Comparison of ENCODE assay signal across 8 cellular contexts in genomic region chr19:4474504-4475136, GRCh38. TPM values are rescaled to one million over a fixed set of nuclear protein-coding genes. Genes with fewer than 3 reads are reported as not detected.
A peak's percentile ranks its signal among the peaks of the same experiment; 100 is the strongest.
DNase-seq lines count a peak whose midpoint lies in the region; ATAC-seq and TF ChIP-seq lines count a peak whose summit lies in the region.

No MANE protein-coding gene starts in this region.

- H3K4me1 ChIP-seq in upper lobe of right lung (peaks cover 22% of the 10 kb centered on the region), psoas muscle (peaks cover 4% of the 10 kb centered on the region), spleen (peaks cover 17 to 42% (median 33%) of the 10 kb centered on the region in 6 donors)

- in situ Hi-C loops in brain microvascular endothelial cell (cut with HindIII; ENCODE audit: low pct_ligation_motif_present, low sequenced_read_pairs): no loop called here

- intact Hi-C loops in upper lobe of right lung (cut with DNase I) (no loop called here), psoas muscle (cut with DNase I) (no loop called here), spleen (cut with DNase I; ENCODE audit: low total_unique reads) (no loop called here)

- H3K27ac ChIP-seq in 22Rv1: 0 out of 2 replicates have a peak overlapping the region, but pooled peaks have one; percentile 90
- H3K27ac ChIP-seq in brain microvascular endothelial cell: no peak overlapping the region
- no peak overlapping the region for H3K27ac ChIP-seq in upper lobe of right lung
- H3K27ac ChIP-seq in psoas muscle: no peak overlapping the region
- peak overlapping the region in 1 of 8 donors; percentile 4 for H3K27ac ChIP-seq in spleen

- H3K4me3 ChIP-seq in brain microvascular endothelial cell (ENCODE audit: low read depth, low read length): peak overlapping the region; percentile 75
- peak overlapping the region; percentile 71 for H3K4me3 ChIP-seq in kidney epithelial cell (ENCODE audit: low read depth, low read length)
- H3K4me3 ChIP-seq in upper lobe of right lung: peak overlapping the region; percentile 12
- no peak overlapping the region for H3K4me3 ChIP-seq in psoas muscle
- H3K4me3 ChIP-seq in spleen: peak overlapping the region in 3 of 8 donors; percentile 0 to 99 (median 97)

- H3K36me3 ChIP-seq in brain microvascular endothelial cell (replicated peaks) (peaks cover 33% of the 10 kb centered on the region), kidney epithelial cell (ENCODE audit: control insufficient read depth, insufficient read depth, low read length) (peaks cover 2% of the 10 kb centered on the region), upper lobe of right lung (peaks cover 27% of the 10 kb centered on the region), psoas muscle (ENCODE audit: insufficient read depth in 1 of 2, low read depth in 1 of 2) (peaks cover 6 to 45% of the 10 kb centered on the region in 2 donors), spleen (peaks cover 0 to 48% (median 36%) of the 10 kb centered on the region in 6 donors)

- H3K9me3 ChIP-seq in upper lobe of right lung (no peaks in the 10 kb centered on the region), psoas muscle (no peaks in the 10 kb centered on the region), spleen (no peaks in the 10 kb centered on the region)

- no peak for TF ChIP-seq CTCF in 22Rv1 (IDR thresholded peaks at IDR 0.05)
- TF ChIP-seq CTCF in GM10248 (IDR thresholded peaks at IDR 0.05; ENCODE audit: control extremely low read depth, extremely low read depth, low read depth, missing control alignments): no peak
- TF ChIP-seq CTCF in brain microvascular endothelial cell (IDR thresholded peaks at IDR 0.05; ENCODE audit: low read depth, low read length, missing control alignments): no peak
- TF ChIP-seq CTCF in kidney epithelial cell (IDR thresholded peaks at IDR 0.05; ENCODE audit: insufficient read depth, low read length, poor library complexity, severe bottlenecking): no peak
- no peak for TF ChIP-seq CTCF in upper lobe of right lung (IDR thresholded peaks at IDR 0.05)
- TF ChIP-seq CTCF in psoas muscle (IDR thresholded peaks at IDR 0.05): no peak
- no peak for TF ChIP-seq CTCF in spleen (IDR thresholded peaks at IDR 0.05 in 8 of 11, conservative IDR thresholded peaks at IDR 0.05 in 3 of 11)

- TF ChIP-seq POLR2A in spleen (IDR thresholded peaks at IDR 0.05): no peak

- ATAC-seq in upper lobe of right lung (no peak), psoas muscle (no peak)

- H3K27me3 ChIP-seq in brain microvascular endothelial cell (replicated peaks) (no peaks in the 10 kb centered on the region), kidney epithelial cell (ENCODE audit: control insufficient read depth, insufficient read depth, low read length) (no peaks in the 10 kb centered on the region), upper lobe of right lung (no peaks in the 10 kb centered on the region), psoas muscle (ENCODE audit: insufficient read depth in 3 of 3, low read length in 2 of 3) (no peaks in the 10 kb centered on the region), spleen (replicated peaks in 1 of 7) (no peaks in the 10 kb centered on the region)

- POLR2A ChIA-PET in GM10248 (lab: Yijun Ruan, JAX): interaction anchor here (0.5 kb wide), 1 partner anchor 94 kb away, joined by 4 read pairs; no protein-coding TSS in a partner anchor

- 41 to 51% (median 42%) methylated on average over 13 to 15 of the region's 15 CpGs for WGBS in psoas muscle, 3 donors
- WGBS in spleen, 5 donors: 18 to 28% (median 19%) methylated on average over 12 to 15 of the region's 15 CpGs

- CTCF ChIA-PET in GM10248 (lab: Yijun Ruan, JAX): interaction anchor here (0.8 to 1.0 kb wide), 3 partner anchors 10 to 74 kb away, joined by 3 read pairs; partner anchors contain the start of gene SH3GL1

- DNase-seq in GM10248 (ENCODE audit: extremely low spot score) (peak; percentile 86), NCI-H524 treated with DMSO at 0.1 percent for 48 hours (lab: John Stamatoyannopoulos, UW) (peak; percentile 82), brain microvascular endothelial cell (peak; percentile 52), kidney epithelial cell (ENCODE audit: low read depth) (no peak), upper lobe of right lung (no peak), psoas muscle (no peak), spleen (no peak)

RNA-seq across cellular contexts. Expression of gene HDGFL2, which starts 2.5 kb away (rescaled TPM):
- total RNA-seq in kidney epithelial cell: 67.0 and 82.0 TPM in 2 replicates
- total RNA-seq in upper lobe of right lung: 30.6 TPM
- total RNA-seq in psoas muscle: 10 to 100 TPM; 32.3 to 47.7 (median 39.5) TPM
- 10 to 100 TPM; 33.4 to 56.4 (median 51.3) TPM for polyA plus RNA-seq in psoas muscle
- 10 to 100 TPM; 23.2 to 39.7 (median 29.4) TPM for total RNA-seq in spleen
- 100 to 1,000 TPM in 1 of 3 donors, 10 to 100 TPM in 2; 25.3 to 136 (median 26.0) TPM for polyA plus RNA-seq in spleen

RNA-seq across cellular contexts. Expression of gene UBXN6, which starts 17.0 kb away (rescaled TPM):
- 62.3 and 66.0 TPM in 2 replicates for total RNA-seq in kidney epithelial cell
- 113 TPM for total RNA-seq in upper lobe of right lung
- total RNA-seq in psoas muscle: 100 to 1,000 TPM; 120 to 170 (median 132) TPM
- polyA plus RNA-seq in psoas muscle: 100 to 1,000 TPM; 110 to 274 (median 191) TPM
- total RNA-seq in spleen: 100 to 1,000 TPM in 2 of 7 donors, 10 to 100 TPM in 5; 72.3 to 132 (median 89.8) TPM
- polyA plus RNA-seq in spleen: 100 to 1,000 TPM in 2 of 3 donors, 10 to 100 TPM in 1; 76.4 to 146 (median 123) TPM

RNA-seq across cellular contexts. Expression of gene PLIN4, which starts 43.7 kb away (rescaled TPM):
- under 0.01 and 0.04 TPM in 2 replicates for total RNA-seq in kidney epithelial cell
- total RNA-seq in upper lobe of right lung: 4.1 TPM
- total RNA-seq in psoas muscle: 100 to 1,000 TPM; 115 to 309 (median 183) TPM
- 10 to 100 TPM; 29.0 to 97.8 (median 50.4) TPM for polyA plus RNA-seq in psoas muscle
- 10 to 100 TPM in 1 of 7 donors, 1 to 10 TPM in 5, under 1 TPM in 1; 0.85 to 10.2 (median 4.5) TPM for total RNA-seq in spleen
- polyA plus RNA-seq in spleen: 1 to 10 TPM in 1 of 3 donors, under 1 TPM in 2; 0.27 to 1.2 (median 0.52) TPM

Comparison
In these comparisons a context has a peak if more than half of its experiments do, and no peak if none do; other contexts are left out.
1. DNase-seq: peak in GM10248 (single experiment), NCI-H524 treated with DMSO at 0.1 percent for 48 hours (single experiment) and brain microvascular endothelial cell (single experiment); none in kidney epithelial cell (single experiment), upper lobe of right lung (single experiment), psoas muscle (0 of 2) and spleen (single experiment).
2. RNA of gene PLIN4, which starts 43.7 kb away (total RNA-seq): 115 to 309 TPM in psoas muscle; 0.85 to 10.2 TPM in spleen, 4.1 TPM in upper lobe of right lung (single experiment) and under 0.01 to 0.04 TPM in kidney epithelial cell; every median in the first group is over 10 times any median in the second.